In genomic region chrX:104707572-104707971, GRCh38 we compare ENCODE assay signal across 25 cellular contexts.
"Had no signal": no experiment of that assay in that cellular context is flagged by ENCODE, and none has a peak within 500 bp of the region (broad histone marks: within the 10 kb centered on the region; RNA-seq: fewer than 3 reads in every experiment).

No MANE protein-coding gene starts in this region.

- DNase-seq: activated CD4-positive, alpha-beta T cell treated with anti-CD3 and anti-CD28 coated beads for 4 hours; activated CD4-positive, alpha-beta T cell treated with anti-CD3 and anti-CD28 coated beads, Interleukin-2, amount 50 U/mL, for 4 hours; activated CD8-positive, alpha-beta memory T cell treated with anti-CD3 and anti-CD28 coated beads, Interleukin-2, amount 50 U/mL, for 48 hours; activated CD8-positive, alpha-beta T cell treated with anti-CD3 and anti-CD28 coated beads, Interleukin-2, amount 10 ng/mL, durations not matched to agents 7 days and 5 days; activated effector memory CD4-positive, alpha-beta T cell treated with Interleukin-2 at 50 U/mL for 16 hours; activated naive CD4-positive, alpha-beta T cell; activated naive CD8-positive, alpha-beta T cell treated with anti-CD3 and anti-CD28 coated beads, Interleukin-2, amount 50 U/mL, for 24 hours; activated T-cell treated with anti-CD3 and anti-CD28 coated beads, Interleukin-2, amount 50 U/mL, for 1 hour; amniotic stem cell; cerebellar nuclear complex; MM.1S; NCI-H1105; NCI-H1436; NCI-H1694 treated with DMSO at 0.1 percent for 48 hours; NCI-H2029 treated with DMSO at 0.1 percent for 48 hours; NCI-H345; NCI-H510A; NCI-H69; NK-92 treated with Interleukin-12 subunit alpha and Interleukin-12 subunit beta, amount 100 ng/mL, for 24 hours; OCI-M1; Peyer's patch; SHP77 treated with DMSO at 0.1 percent for 48 hours had no signal

- ATAC-seq: activated CD4-positive, CD25-positive, alpha-beta regulatory T cell treated with anti-CD3 and anti-CD28 coated beads, Interleukin-2, amount 50 U/mL, for 24 hours; activated CD8-positive, alpha-beta T cell treated with anti-CD3 and anti-CD28 coated beads, Interleukin-2, amount 10 ng/mL, durations not matched to agents 7 days and 5 days; activated naive CD4-positive, alpha-beta T cell treated with anti-CD3 and anti-CD28 coated beads, Interleukin-2, amount 50 U/mL, for 72 hours; activated naive CD8-positive, alpha-beta T cell treated with anti-CD3 and anti-CD28 coated beads, Interleukin-2, amount 50 U/mL, for 24 hours had no signal

- H3K27me3 ChIP-seq: ascending aorta, Peyer's patch had no signal

- H3K4me3 ChIP-seq: ascending aorta, Peyer's patch had no signal

- H3K36me3 ChIP-seq: ascending aorta, Peyer's patch had no signal
